ENCODE assay signal across 12 cellular contexts in the genomic region with DNA sequence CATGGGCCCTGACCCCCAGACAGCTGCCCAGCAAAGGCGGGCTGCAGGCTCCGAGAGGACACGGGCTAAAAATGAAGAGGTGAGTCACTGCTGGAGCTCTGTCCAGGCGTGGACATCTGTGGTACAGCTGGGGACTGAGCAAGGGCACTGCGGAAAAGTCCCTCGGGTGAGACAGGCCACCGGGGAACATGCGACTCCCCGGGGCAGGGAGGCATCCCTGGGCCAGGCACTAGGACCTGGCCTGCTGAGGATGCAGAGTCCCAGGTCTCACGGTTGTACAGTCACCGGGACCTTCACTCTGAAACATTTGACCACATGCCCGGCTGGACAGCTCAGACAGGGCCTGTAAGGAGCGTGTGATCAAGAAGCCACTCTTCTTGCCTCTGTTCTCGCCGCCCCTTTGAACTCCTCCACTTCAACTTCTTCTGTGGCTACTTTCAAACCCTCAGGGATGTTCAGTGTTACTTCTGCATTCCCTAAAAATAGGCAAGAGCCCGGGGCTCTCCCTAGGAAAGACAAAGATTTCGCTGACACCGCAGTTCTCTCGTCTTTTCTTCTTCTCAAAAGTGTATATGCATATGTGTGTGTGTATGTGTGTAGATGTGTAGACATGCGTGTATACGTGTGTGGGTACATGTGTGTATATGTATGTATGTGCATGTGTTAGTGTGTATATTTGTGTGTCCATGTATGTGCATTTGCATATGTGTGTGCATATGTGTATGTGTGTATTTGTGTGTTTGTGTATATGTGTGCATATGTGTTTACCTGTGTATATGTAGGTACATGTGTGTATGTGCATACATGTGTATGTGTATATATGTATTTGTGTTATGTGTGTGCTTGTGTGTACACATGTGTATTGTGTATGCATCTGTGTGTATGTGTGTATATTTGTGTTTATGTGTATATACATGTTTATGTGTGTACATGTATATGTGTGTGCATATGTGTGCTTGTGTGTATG. TPM values are rescaled to one million over a fixed set of nuclear protein-coding genes. Genes with fewer than 3 reads are reported as not detected.
DNase-seq lines count a peak whose midpoint lies in the region; ATAC-seq and TF ChIP-seq lines count a peak whose summit lies in the region.
"Had no signal": no experiment of that assay in that cellular context is flagged by ENCODE, and none has a peak within 500 bp of the region (broad histone marks: within the 10 kb centered on the region; RNA-seq: fewer than 3 reads in every experiment).

No MANE protein-coding gene starts in this region.

- H3K4me1 ChIP-seq in Panc1 (ENCODE audit: control insufficient read depth, insufficient read depth, low read length) (no peaks in the 10 kb centered on the region; the same call in 1 of the 2 replicates), rectal smooth muscle tissue (ENCODE audit: control insufficient read depth, insufficient read depth, low read length) (peaks cover 3% of the 10 kb centered on the region)
- H3K4me1 ChIP-seq: parathyroid adenoma had no signal

- POLR2A ChIA-PET in Panc1 (lab: Charles Lee) = no interaction called here

- no peaks in the 10 kb centered on the region for H3K9me3 ChIP-seq in Panc1 (ENCODE audit: control insufficient read depth, insufficient read depth, low read depth, low read length)

- 0 out of 2 replicates have a peak, but pooled peaks have one; percentile 37 for ATAC-seq in Panc1
- ATAC-seq in HG03139 (IDR thresholded peaks at IDR 0.05; ENCODE audit: unreplicated experiment) = no peak

- H3K27me3 ChIP-seq in Panc1 (ENCODE audit: control insufficient read depth, insufficient read depth, low read length) (peaks cover 2% of the 10 kb centered on the region; the same call in 1 of the 2 replicates), rectal smooth muscle tissue (ENCODE audit: control insufficient read depth, insufficient read depth, low read length) (no peaks in the 10 kb centered on the region)

- intact Hi-C loops in Panc1 (cut with micrococcal nuclease; ENCODE audit: unreplicated experiment) = no loop called here

- H3K36me3 ChIP-seq in Panc1 (ENCODE audit: control insufficient read depth, insufficient read depth, low read length) (no peaks in the 10 kb centered on the region), rectal smooth muscle tissue (ENCODE audit: control insufficient read depth, insufficient read depth, low read length) (no peaks in the 10 kb centered on the region)

- CTCF ChIA-PET in Panc1 (lab: Charles Lee) = no interaction called here

- H3K27ac ChIP-seq in Panc1 (ENCODE audit: low read length) (no peak overlapping the region), rectal smooth muscle tissue (ENCODE audit: low read depth, low read length) (no peak overlapping the region)
- H3K27ac ChIP-seq: parathyroid adenoma had no signal

- no peak overlapping the region for H3K9ac ChIP-seq in rectal smooth muscle tissue (ENCODE audit: low read length)
- H3K9ac ChIP-seq: parathyroid adenoma had no signal

- peak; percentile 71 for DNase-seq in EL
- no peak for DNase-seq in Panc1 (ENCODE audit: low read depth, low spot score)
- peak; percentile 31 for DNase-seq in foreskin melanocyte
- DNase-seq in NCI-H2081 treated with DMSO at 0.1 percent for 48 hours (lab: John Stamatoyannopoulos, UW) = no peak
- no peak for DNase-seq in stimulated activated CD4-positive, alpha-beta T cell treated with anti-CD3 and anti-CD28 coated beads, Interleukin-15, amount 100 ng/mL, for 24 hours
- DNase-seq in activated CD4-positive, alpha-beta T cell treated with anti-CD3 and anti-CD28 coated beads for 1 hour = no peak
- DNase-seq: activated naive CD4-positive, alpha-beta T cell treated with anti-CD3 and anti-CD28 coated beads, Interleukin-2, amount 10 ng/mL, durations not matched to agents 7 days and 5 days; immature natural killer cell; NCI-H1436 had no signal

- in situ Hi-C loops in Panc1 (cut with HindIII; ENCODE audit: low pct_unique_long_range_greater_than_20kb, low sequenced_read_pairs) = no loop called here

- no TSS peak for BruUV-seq in Panc1 (replicated peaks; lab: Mats Ljungman, UMichigan)

- TF ChIP-seq CTCF in Panc1 (IDR thresholded peaks at IDR 0.05) = no peak

- H3K4me3 ChIP-seq in Panc1 (ENCODE audit: low read depth in 2 of 2, low read length in 2 of 2) = no peak overlapping the region
- H3K4me3 ChIP-seq in rectal smooth muscle tissue (ENCODE audit: low read length) = peak overlapping the region; percentile 0

RNA-seq across cellular contexts. Expression of a gene that starts 5.0 kb away (rescaled TPM):
- total RNA-seq in Panc1 (2021; ENCODE audit: unreplicated experiment) = 5.4 TPM
- polyA plus RNA-seq in Panc1 (2012; ENCODE audit: insufficient read length) = 21.4 TPM
- polyA plus RNA-seq: immature natural killer cell had no signal

Comparison
In these comparisons a context has a peak if more than half of its experiments do, and no peak if none do; other contexts are left out.
1. DNase-seq: peak in EL (single experiment) and foreskin melanocyte (single experiment); none in Panc1 (single experiment), NCI-H2081 treated with DMSO at 0.1 percent for 48 hours (single experiment), stimulated activated CD4-positive, alpha-beta T cell treated with anti-CD3 and anti-CD28 coated beads, Interleukin-15, amount 100 ng/mL, for 24 hours (single experiment) and activated CD4-positive, alpha-beta T cell treated with anti-CD3 and anti-CD28 coated beads for 1 hour (single experiment).